In the genomic region with DNA sequence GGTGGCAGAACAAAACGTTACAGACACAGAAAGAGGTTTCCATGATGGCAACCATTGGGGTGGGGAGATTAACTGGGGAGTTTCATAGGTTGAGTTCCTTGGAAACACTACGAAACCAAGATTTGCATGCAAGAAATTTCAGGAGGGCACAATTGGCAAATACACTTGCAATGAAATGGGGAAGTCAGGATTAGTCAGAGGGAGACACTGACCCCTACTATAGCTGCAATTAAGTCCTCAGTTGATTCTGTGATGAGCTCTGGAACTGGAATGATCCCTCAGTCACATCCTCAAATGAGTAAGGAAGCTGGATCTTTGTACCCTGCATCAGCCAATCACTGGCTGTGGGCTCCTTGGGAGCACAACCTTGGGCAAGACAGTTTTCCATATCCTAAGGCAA, we compare ENCODE assay signal across 19 cellular contexts.
"Had no signal": no experiment of that assay in that cellular context is flagged by ENCODE, and none has a peak within 500 bp of the region (broad histone marks: within the 10 kb centered on the region; RNA-seq: fewer than 3 reads in every experiment).

No MANE protein-coding gene starts in this region.

- H3K36me3 ChIP-seq: tibial artery had no signal

- H3K9me3 Mint-ChIP-seq: activated T-helper 17 cell treated with anti-CD3 and anti-CD28 coated beads, Interleukin-2, amount 50 U/mL, for 72 hours; nephron had no signal

- H3K9me3 ChIP-seq: tibial artery had no signal

- H3K27ac ChIP-seq: foreskin keratinocyte had no signal

- DNase-seq: activated CD4-positive, alpha-beta T cell treated with anti-CD3 and anti-CD28 coated beads, Interleukin-2, amount 50 U/mL, for 1 hour; activated naive CD4-positive, alpha-beta T cell treated with Interleukin-2 at 50 U/mL for 16 hours; activated T-cell treated with anti-CD3 and anti-CD28 coated beads for 4 hours; anterior cingulate cortex; cerebellar nuclear complex; effector memory CD4-positive, alpha-beta T cell; foreskin keratinocyte; glutamatergic neuron; hypothalamus; nucleus accumbens; posterior cingulate gyrus; retina; stimulated activated CD4-positive, alpha-beta T cell treated with anti-CD3 and anti-CD28 coated beads, Interleukin-12 subunit alpha, Interleukin-12 subunit beta, amount 100 ng/mL, for 4 hours; stimulated activated CD4-positive, alpha-beta T cell treated with anti-CD3 and anti-CD28 coated beads, Interleukin-2, amount 100 ng/mL, for 24 hours; stimulated activated naive CD4-positive, alpha-beta T cell; tibial artery had no signal

- H3K4me1 Mint-ChIP-seq: activated T-helper 17 cell treated with anti-CD3 and anti-CD28 coated beads, Interleukin-2, amount 50 U/mL, for 72 hours; nephron had no signal

- H3K27ac Mint-ChIP-seq: activated T-helper 17 cell treated with anti-CD3 and anti-CD28 coated beads, Interleukin-2, amount 50 U/mL, for 72 hours; nephron had no signal

- H3K4me3 ChIP-seq: tibial artery had no signal

- ATAC-seq: activated CD4-positive, CD25-positive, alpha-beta regulatory T cell treated with anti-CD3 and anti-CD28 coated beads, Interleukin-2, amount 50 U/mL, for 24 hours; activated T-helper 17 cell treated with anti-CD3 and anti-CD28 coated beads, Interleukin-2, amount 50 U/mL, for 72 hours; foreskin keratinocyte had no signal

- H3K4me3 Mint-ChIP-seq: activated T-helper 17 cell treated with anti-CD3 and anti-CD28 coated beads, Interleukin-2, amount 50 U/mL, for 72 hours; nephron had no signal

- H3K4me1 ChIP-seq: foreskin keratinocyte had no signal

- H3K27me3 ChIP-seq: foreskin keratinocyte, tibial artery had no signal
